In genomic region chr2:234974501-234975385, GRCh38 we compare ENCODE assay signal across 10 cellular contexts. TPM values are rescaled to one million over a fixed set of nuclear protein-coding genes. Genes with fewer than 3 reads are reported as not detected.
DNase-seq lines count a peak whose midpoint lies in the region; ATAC-seq and TF ChIP-seq lines count a peak whose summit lies in the region.
"Had no signal": no experiment of that assay in that cellular context is flagged by ENCODE, and none has a peak within 500 bp of the region (broad histone marks: within the 10 kb centered on the region; RNA-seq: fewer than 3 reads in every experiment).

No MANE protein-coding gene starts in this region.

- H3K9me3 ChIP-seq in left ventricle myocardium inferior (replicated peaks): peaks cover 2% of the 10 kb centered on the region
- H3K9me3 ChIP-seq in effector memory CD4-positive, alpha-beta T cell (ENCODE audit: control insufficient read depth, low read length): no peaks in the 10 kb centered on the region

- H3K4me3 ChIP-seq in left ventricle myocardium inferior (peak overlapping the region; percentile 31), rectal smooth muscle tissue (ENCODE audit: low read length) (peak overlapping the region; percentile 2)
- H3K4me3 ChIP-seq in effector memory CD4-positive, alpha-beta T cell (ENCODE audit: insufficient read depth, low read depth, low read length, poor library complexity, severe bottlenecking): no peak overlapping the region

- CTCF ChIA-PET in WTC11 (lab: Charles Lee): interaction anchor here (0.7 to 2.1 kb wide), 3 partner anchors 31 to 193 kb away, joined by 3 to 8 read pairs (median 5); no protein-coding TSS in a partner anchor

- no peak overlapping the region for H3K9ac ChIP-seq in rectal smooth muscle tissue (ENCODE audit: low read length)

- H3K9me3 Mint-ChIP-seq in WTC11: peaks cover 6% of the 10 kb centered on the region
- H3K9me3 Mint-ChIP-seq: nephron had no signal

- ATAC-seq in WTC11 (peak; percentile 29), HG03135 (IDR thresholded peaks at IDR 0.05; ENCODE audit: unreplicated experiment) (no peak)

- H3K36me3 Mint-ChIP-seq in WTC11: peaks cover 16% of the 10 kb centered on the region

- H3K4me3 Mint-ChIP-seq in WTC11: no peak overlapping the region
- H3K4me3 Mint-ChIP-seq: activated naive CD4-positive, alpha-beta T cell treated with anti-CD3 and anti-CD28 coated beads for 36 hours; nephron had no signal

- peaks cover 53% of the 10 kb centered on the region for H3K4me1 Mint-ChIP-seq in WTC11

- H3K4me1 ChIP-seq in left ventricle myocardium inferior: peaks cover 60% of the 10 kb centered on the region
- H3K4me1 ChIP-seq in rectal smooth muscle tissue (ENCODE audit: control insufficient read depth, insufficient read depth, low read length): peaks cover 9% of the 10 kb centered on the region
- H3K4me1 ChIP-seq in effector memory CD4-positive, alpha-beta T cell (ENCODE audit: control insufficient read depth, insufficient read depth, low read length, poor library complexity, severe bottlenecking): no peaks in the 10 kb centered on the region

- TF ChIP-seq CTCF in WTC11 (IDR thresholded peaks at IDR 0.05) (no peak), left ventricle myocardium inferior (IDR thresholded peaks at IDR 0.05; ENCODE audit: borderline replicate concordance) (no peak)

- peak overlapping the region; percentile 0 for H3K27ac ChIP-seq in left ventricle myocardium inferior (replicated peaks)
- no peak overlapping the region for H3K27ac ChIP-seq in rectal smooth muscle tissue (ENCODE audit: low read depth, low read length)
- no peak overlapping the region for H3K27ac ChIP-seq in effector memory CD4-positive, alpha-beta T cell (ENCODE audit: insufficient read depth, low read length, poor library complexity, severe bottlenecking)

- H3K27me3 ChIP-seq in left ventricle myocardium inferior (ENCODE audit: low read depth) (no peaks in the 10 kb centered on the region), rectal smooth muscle tissue (ENCODE audit: control insufficient read depth, insufficient read depth, low read length) (no peaks in the 10 kb centered on the region)
- no peaks in the 10 kb centered on the region for H3K27me3 ChIP-seq in effector memory CD4-positive, alpha-beta T cell (replicated peaks; ENCODE audit: control insufficient read depth, insufficient read depth, low read length, poor library complexity, severe bottlenecking)

- POLR2A ChIA-PET in WTC11 (lab: Charles Lee): no interaction called here

- H3K36me3 ChIP-seq in left ventricle myocardium inferior (no peaks in the 10 kb centered on the region), rectal smooth muscle tissue (ENCODE audit: control insufficient read depth, insufficient read depth, low read length) (no peaks in the 10 kb centered on the region)
- no peaks in the 10 kb centered on the region for H3K36me3 ChIP-seq in effector memory CD4-positive, alpha-beta T cell (ENCODE audit: control insufficient read depth, insufficient read depth, low read length)

- H3K27me3 Mint-ChIP-seq in WTC11 (ENCODE audit: low read depth): no peaks in the 10 kb centered on the region

- DNase-seq in Daoy (ENCODE audit: low read depth) (peak; percentile 51), WTC11 (ENCODE audit: low spot score) (no peak), left ventricle myocardium inferior (no peak), NCI-H526 (lab: John Stamatoyannopoulos, UW) (no peak)
- DNase-seq in stimulated activated CD4-positive, alpha-beta T cell treated with anti-CD3 and anti-CD28 coated beads, Interleukin-2, amount 100 ng/mL, for 48 hours: no peak
- no peak for DNase-seq in effector memory CD4-positive, alpha-beta T cell
- DNase-seq: activated naive CD4-positive, alpha-beta T cell treated with anti-CD3 and anti-CD28 coated beads for 36 hours had no signal

- intact Hi-C loops in left ventricle myocardium inferior (cut with micrococcal nuclease): no loop called here

- H3K27ac Mint-ChIP-seq in WTC11: peak overlapping the region; percentile 92
- H3K27ac Mint-ChIP-seq: activated naive CD4-positive, alpha-beta T cell treated with anti-CD3 and anti-CD28 coated beads for 36 hours had no signal

TF ChIP-seq in WTC11, 78 proteins besides CTCF, POLR2A, EP300 and RAD21:
- no peak for TF ChIP-seq ZNF396 (CRISPR knock-in tag; IDR thresholded peaks at IDR 0.05; ENCODE audit: borderline replicate concordance)
- no peak for TF ChIP-seq KAT7 (CRISPR knock-in tag; IDR thresholded peaks at IDR 0.05; ENCODE audit: borderline replicate concordance)
- TF ChIP-seq ZMAT4 (CRISPR knock-in tag; IDR thresholded peaks at IDR 0.05): no peak
- no peak for TF ChIP-seq ESRRA (CRISPR knock-in tag; IDR thresholded peaks at IDR 0.05; ENCODE audit: borderline replicate concordance)
- TF ChIP-seq ZNF263 (CRISPR knock-in tag; IDR thresholded peaks at IDR 0.05; ENCODE audit: low read depth): no peak
- no peak for TF ChIP-seq SMAD4 (CRISPR knock-in tag; IDR thresholded peaks at IDR 0.05)
- TF ChIP-seq ATF6 (CRISPR knock-in tag; IDR thresholded peaks at IDR 0.05): no peak
- no peak for TF ChIP-seq ERG (CRISPR knock-in tag; IDR thresholded peaks at IDR 0.05)
- no peak for TF ChIP-seq ZNF232 (CRISPR knock-in tag; IDR thresholded peaks at IDR 0.05)
- no peak for TF ChIP-seq HMGA2 (CRISPR knock-in tag; IDR thresholded peaks at IDR 0.05)
- TF ChIP-seq TEAD1 (CRISPR knock-in tag; IDR thresholded peaks at IDR 0.05): no peak
- TF ChIP-seq TP53 (CRISPR knock-in tag; IDR thresholded peaks at IDR 0.05): no peak
- TF ChIP-seq ZNF532 (CRISPR knock-in tag; IDR thresholded peaks at IDR 0.05; ENCODE audit: borderline replicate concordance): no peak
- TF ChIP-seq GTF2I (CRISPR knock-in tag; conservative IDR thresholded peaks at IDR 0.05): no peak

RNA-seq across cellular contexts. Expression of gene SH3BP4, which starts 22.9 kb away (rescaled TPM):
- 72.1 and 98.8 TPM in 2 replicates for total RNA-seq in Daoy (2014; rRNA removed; shearing (Covaris generic))
- 31.1 to 44.4 TPM (median 32.6 TPM) in 3 replicates for total RNA-seq in WTC11 (2021)
- 9.6 TPM for total RNA-seq in left ventricle myocardium inferior
